Comparison of ENCODE assay signal across 12 cellular contexts in the genomic region with DNA sequence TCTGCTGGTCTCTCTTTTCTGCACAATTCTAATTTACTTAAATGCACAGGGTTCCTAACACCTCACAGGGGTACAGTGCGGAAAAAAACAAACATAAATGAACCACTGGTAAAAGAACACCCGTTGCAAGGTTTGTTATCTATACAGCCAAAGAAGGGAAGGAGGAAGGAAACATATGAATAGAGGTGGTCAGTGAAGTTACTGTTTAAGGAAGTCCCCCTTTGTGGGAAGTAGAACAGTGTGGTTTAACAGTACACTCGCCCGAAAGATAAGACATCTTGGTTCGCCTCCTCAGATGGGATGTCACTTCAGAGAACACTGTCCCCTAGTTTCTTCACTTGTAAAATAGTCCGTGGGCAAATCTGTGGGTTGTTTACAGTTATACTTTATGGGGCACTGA. TPM values are rescaled to one million over a fixed set of nuclear protein-coding genes. Genes with fewer than 3 reads are reported as not detected.
DNase-seq lines count a peak whose midpoint lies in the region; ATAC-seq and TF ChIP-seq lines count a peak whose summit lies in the region.
"Had no signal": no experiment of that assay in that cellular context is flagged by ENCODE, and none has a peak within 500 bp of the region (broad histone marks: within the 10 kb centered on the region; RNA-seq: fewer than 3 reads in every experiment).

No MANE protein-coding gene starts in this region.

- peak; percentile 83 for ATAC-seq in GM21529 (IDR thresholded peaks at IDR 0.05; ENCODE audit: unreplicated experiment)
- peak; percentile 69 for ATAC-seq in HG03469 (IDR thresholded peaks at IDR 0.05; ENCODE audit: unreplicated experiment)
- peak; percentile 46 for ATAC-seq in activated naive CD8-positive, alpha-beta T cell treated with anti-CD3 and anti-CD28 coated beads, Interleukin-2, amount 50 U/mL, for 24 hours

- H3K27me3 ChIP-seq in tibial nerve, result no peaks in the 10 kb centered on the region

- H3K27me3 Mint-ChIP-seq in activated naive CD8-positive, alpha-beta T cell treated with anti-CD3 and anti-CD28 coated beads, Interleukin-2, amount 50 U/mL, for 24 hours, result no peaks in the 10 kb centered on the region
- H3K27me3 Mint-ChIP-seq in activated naive CD4-positive, alpha-beta T cell treated with anti-CD3 and anti-CD28 coated beads, Interleukin-2, amount 10 ng/mL, durations not matched to agents 7 days and 5 days, result no peaks in the 10 kb centered on the region

- H3K27ac ChIP-seq in tibial nerve, result no peak overlapping the region

- CTCF ChIA-PET in activated naive CD4-positive, alpha-beta T cell treated with anti-CD3 and anti-CD28 coated beads, Interleukin-2, amount 10 ng/mL, durations not matched to agents 7 days and 5 days (lab: Charles Lee), result no interaction called here

- no peak overlapping the region for H3K27ac Mint-ChIP-seq in activated naive CD8-positive, alpha-beta T cell treated with anti-CD3 and anti-CD28 coated beads, Interleukin-2, amount 50 U/mL, for 24 hours
- no peak overlapping the region for H3K27ac Mint-ChIP-seq in activated naive CD4-positive, alpha-beta T cell treated with anti-CD3 and anti-CD28 coated beads, Interleukin-2, amount 10 ng/mL, durations not matched to agents 7 days and 5 days

- no peaks in the 10 kb centered on the region for H3K9me3 ChIP-seq in tibial nerve

- peak overlapping the region; percentile 37 for H3K4me3 Mint-ChIP-seq in activated naive CD8-positive, alpha-beta T cell treated with anti-CD3 and anti-CD28 coated beads, Interleukin-2, amount 50 U/mL, for 24 hours
- no peak overlapping the region for H3K4me3 Mint-ChIP-seq in activated naive CD4-positive, alpha-beta T cell treated with anti-CD3 and anti-CD28 coated beads, Interleukin-2, amount 10 ng/mL, durations not matched to agents 7 days and 5 days

- in situ Hi-C loops in GM13977 (cut with MboI; ENCODE audit: low pct_unique_long_range_greater_than_20kb, low sequenced_read_pairs, unreplicated experiment), result no loop called here

- TF ChIP-seq POLR2A in tibial nerve (IDR thresholded peaks at IDR 0.05), result no peak

- peak; percentile 24 for DNase-seq in GM13977 (ENCODE audit: low spot score)
- DNase-seq in activated naive CD8-positive, alpha-beta T cell treated with anti-CD3 and anti-CD28 coated beads, Interleukin-2, amount 50 U/mL, for 24 hours, result no peak
- DNase-seq in NCI-H1417 (lab: John Stamatoyannopoulos, UW), result no peak
- no peak for DNase-seq in stimulated activated naive CD4-positive, alpha-beta T cell (lab: John Stamatoyannopoulos, UW)
- no peak for DNase-seq in activated naive CD4-positive, alpha-beta T cell treated with anti-CD3 and anti-CD28 coated beads, Interleukin-2, amount 10 ng/mL, durations not matched to agents 7 days and 5 days
- no peak for DNase-seq in tibial nerve (ENCODE audit: low spot score in 2 of 2)
- DNase-seq: activated CD4-positive, alpha-beta T cell treated with anti-CD3 and anti-CD28 coated beads for 48 hours; DND-41; mesenchymal stem cell; NCI-H1417 treated with DMSO at 0.1 percent for 48 hours had no signal

- peaks cover 19% of the 10 kb centered on the region for H3K4me1 Mint-ChIP-seq in activated naive CD8-positive, alpha-beta T cell treated with anti-CD3 and anti-CD28 coated beads, Interleukin-2, amount 50 U/mL, for 24 hours
- peaks cover 10% of the 10 kb centered on the region for H3K4me1 Mint-ChIP-seq in activated naive CD4-positive, alpha-beta T cell treated with anti-CD3 and anti-CD28 coated beads, Interleukin-2, amount 10 ng/mL, durations not matched to agents 7 days and 5 days

- H3K36me3 ChIP-seq in tibial nerve, result no peaks in the 10 kb centered on the region

- H3K4me3 ChIP-seq in tibial nerve, result no peak overlapping the region

- 61 to 87% methylated on average over 6 of the region's 6 CpGs for WGBS in tibial nerve, 2 donors

- H3K9me3 Mint-ChIP-seq in activated naive CD8-positive, alpha-beta T cell treated with anti-CD3 and anti-CD28 coated beads, Interleukin-2, amount 50 U/mL, for 24 hours, result no peaks in the 10 kb centered on the region
- H3K9me3 Mint-ChIP-seq in activated naive CD4-positive, alpha-beta T cell treated with anti-CD3 and anti-CD28 coated beads, Interleukin-2, amount 10 ng/mL, durations not matched to agents 7 days and 5 days, result no peaks in the 10 kb centered on the region

- TF ChIP-seq EP300 in tibial nerve (IDR thresholded peaks at IDR 0.05), result no peak

- peaks cover 2% of the 10 kb centered on the region for H3K36me3 Mint-ChIP-seq in activated naive CD8-positive, alpha-beta T cell treated with anti-CD3 and anti-CD28 coated beads, Interleukin-2, amount 50 U/mL, for 24 hours (ENCODE audit: low read depth)
- no peaks in the 10 kb centered on the region for H3K36me3 Mint-ChIP-seq in activated naive CD4-positive, alpha-beta T cell treated with anti-CD3 and anti-CD28 coated beads, Interleukin-2, amount 10 ng/mL, durations not matched to agents 7 days and 5 days

- peaks cover 0 to 6% (median 0%) of the 10 kb centered on the region in 4 donors for H3K4me1 ChIP-seq in tibial nerve

- no peak for TF ChIP-seq CTCF in GM13977 (IDR thresholded peaks at IDR 0.05; ENCODE audit: extremely low read depth, insufficient read depth, missing control alignments)
- no peak for TF ChIP-seq CTCF in tibial nerve (IDR thresholded peaks at IDR 0.05)

RNA-seq across cellular contexts. Expression of gene TEC, which starts 57.5 kb away (rescaled TPM):
- 1 to 10 TPM; 3.1 to 8.0 (median 5.0) TPM for total RNA-seq in tibial nerve
